ENCODE assay signal across 30 cellular contexts in genomic region chr13:78572459-78572858, GRCh38. TPM values are rescaled to one million over a fixed set of nuclear protein-coding genes. Genes with fewer than 3 reads are reported as not detected.
"Had no signal": no experiment of that assay in that cellular context is flagged by ENCODE, and none has a peak within 500 bp of the region (broad histone marks: within the 10 kb centered on the region; RNA-seq: fewer than 3 reads in every experiment).

No MANE protein-coding gene starts in this region.

- H3K36me3 ChIP-seq: colonic mucosa, esophagus squamous epithelium, gastrocnemius medialis, heart right ventricle, left lung, lower lobe of right lung had no signal

- H3K9me3 ChIP-seq: colonic mucosa, esophagus squamous epithelium, gastrocnemius medialis, left lung, lower lobe of right lung, mucosa of descending colon had no signal

- DNase-seq: colonic mucosa; cortex of kidney; effector CD8-positive, alpha-beta T cell; effector memory CD8-positive, alpha-beta T cell; endodermal cell; erythroblast; esophagus squamous epithelium; foreskin fibroblast; foreskin melanocyte; gastrocnemius medialis; glutamatergic neuron; head of caudate nucleus; heart right ventricle; hypothalamus; immature natural killer cell; islet precursor cell; kidney; kidney glomerular epithelial cell; left colon; left lung; left ventricle myocardium superior; lower lobe of right lung; mesenchymal stem cell; mucosa of descending colon; naive B cell; naive thymus-derived CD8-positive, alpha-beta T cell had no signal

- H3K4me1 ChIP-seq: colonic mucosa, esophagus squamous epithelium, gastrocnemius medialis, heart right ventricle, left lung, lower lobe of right lung had no signal

- H3K4me3 ChIP-seq: colonic mucosa, esophagus squamous epithelium, gastrocnemius medialis, heart right ventricle, left lung, lower lobe of right lung, mucosa of descending colon had no signal

- ATAC-seq: effector memory CD8-positive, alpha-beta T cell; esophagus mucosa; gastrocnemius medialis; heart right ventricle; left colon; left lung; left ventricle myocardium superior; lower lobe of right lung; mucosa of descending colon; naive thymus-derived CD8-positive, alpha-beta T cell had no signal

- H3K27me3 ChIP-seq: colonic mucosa, gastrocnemius medialis, left lung had no signal

- H3K27ac ChIP-seq: colonic mucosa, epithelial cell of prostate, esophagus squamous epithelium, gastrocnemius medialis, heart right ventricle, left lung, lower lobe of right lung had no signal

RNA-seq across cellular contexts. Expression of gene POU4F1, which starts 30.9 kb away (rescaled TPM):
- total RNA-seq: colonic mucosa; esophagus squamous epithelium; gastrocnemius medialis; kidney; left lung; left ventricle myocardium superior; lower lobe of right lung; mesenteric fat pad; mesothelial cell of epicardium; mucosa of descending colon; naive thymus-derived CD8-positive, alpha-beta T cell had no signal
- polyA plus RNA-seq: immature natural killer cell; naive thymus-derived CD8-positive, alpha-beta T cell had no signal
